13 cellular contexts compared by ENCODE assay signal in the genomic region with DNA sequence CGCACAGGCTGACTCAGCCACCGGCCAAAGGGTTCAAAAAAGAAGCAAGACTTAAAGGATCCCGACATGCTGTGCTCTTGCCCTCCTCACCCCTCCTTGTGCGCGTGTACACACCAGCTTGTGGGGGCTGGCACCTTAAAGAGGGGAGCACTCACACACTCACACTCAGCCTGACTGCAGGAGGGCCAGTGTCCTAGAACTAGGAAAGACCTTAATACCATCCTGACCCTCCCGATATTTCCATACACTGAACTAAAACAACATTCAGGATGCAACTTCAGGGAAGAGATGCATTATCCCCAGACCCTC. TPM values are rescaled to one million over a fixed set of nuclear protein-coding genes. Genes with fewer than 3 reads are reported as not detected.
A peak's percentile ranks its signal among the peaks of the same experiment; 100 is the strongest.
DNase-seq lines count a peak whose midpoint lies in the region; ATAC-seq and TF ChIP-seq lines count a peak whose summit lies in the region.
"Had no signal": no experiment of that assay in that cellular context is flagged by ENCODE, and none has a peak within 500 bp of the region (broad histone marks: within the 10 kb centered on the region; RNA-seq: fewer than 3 reads in every experiment).

No MANE protein-coding gene starts in this region.

- no peaks in the 10 kb centered on the region for H3K27me3 Mint-ChIP-seq in nephron (ENCODE audit: low read depth)

- H3K4me1 ChIP-seq in esophagus squamous epithelium: peaks cover 0 to 44% (median 15%) of the 10 kb centered on the region in 3 donors
- H3K4me1 ChIP-seq in tibial nerve: peaks cover 0 to 89% (median 47%) of the 10 kb centered on the region in 4 donors

- DNase-seq in esophagus squamous epithelium (lab: John Stamatoyannopoulos, UW) (no peak), tibial nerve (ENCODE audit: low spot score in 2 of 2) (no peak), kidney glomerular epithelial cell (lab: John Stamatoyannopoulos, UW) (no peak), C1 segment of cervical spinal cord (lab: John Stamatoyannopoulos, UW) (no peak)
- DNase-seq: activated CD4-positive, alpha-beta T cell treated with anti-CD3 and anti-CD28 coated beads, Interleukin-2, amount 50 U/mL, for 48 hours; Kasumi-1; NCI-H1930; RPMI8226 had no signal

- H3K4me3 ChIP-seq in esophagus squamous epithelium: no peak overlapping the region
- H3K4me3 ChIP-seq in tibial nerve: peak overlapping the region in 1 of 4 donors; percentile 74

- H3K36me3 ChIP-seq in esophagus squamous epithelium (peaks cover 0 to 17% (median 0%) of the 10 kb centered on the region in 3 donors), tibial nerve (peaks cover 0 to 41% (median 5%) of the 10 kb centered on the region in 3 donors)

- TF ChIP-seq EP300 in tibial nerve (IDR thresholded peaks at IDR 0.05): no peak

- peak overlapping the region; percentile 70 to 99 (median 79) for H3K4me3 Mint-ChIP-seq in nephron

- H3K9me3 ChIP-seq in esophagus squamous epithelium (no peaks in the 10 kb centered on the region), tibial nerve (no peaks in the 10 kb centered on the region)

- no peaks in the 10 kb centered on the region for H3K9me3 Mint-ChIP-seq in nephron

- intact Hi-C loops in esophagus squamous epithelium (cut with DNase I): no loop called here

- peak overlapping the region; percentile 93 to 99 (median 93) for H3K27ac Mint-ChIP-seq in nephron

- ATAC-seq in HG03378 (IDR thresholded peaks at IDR 0.05; ENCODE audit: unreplicated experiment): no peak
- ATAC-seq in HG03520 (IDR thresholded peaks at IDR 0.05; ENCODE audit: unreplicated experiment): no peak

- no peak for TF ChIP-seq CTCF in esophagus squamous epithelium (IDR thresholded peaks at IDR 0.05)
- TF ChIP-seq CTCF in nephron (IDR thresholded peaks at IDR 0.05; ENCODE audit: unreplicated experiment in 3 of 3): no peak
- no peak for TF ChIP-seq CTCF in tibial nerve (IDR thresholded peaks at IDR 0.05)

- peaks cover 0 to 28% (median 0%) of the 10 kb centered on the region in 4 donors for H3K27me3 ChIP-seq in esophagus squamous epithelium
- no peaks in the 10 kb centered on the region for H3K27me3 ChIP-seq in tibial nerve
- H3K27me3 ChIP-seq: brain microvascular endothelial cell had no signal

- H3K36me3 Mint-ChIP-seq in nephron (ENCODE audit: low read depth): peaks cover 62% of the 10 kb centered on the region

- H3K27ac ChIP-seq in angular gyrus (ENCODE audit: low read depth, low read length) (peak overlapping the region; percentile 82), esophagus squamous epithelium (peak overlapping the region; percentile 47 to 86 (median 81)), tibial nerve (peak overlapping the region; percentile 83 to 97 (median 92))
- H3K27ac ChIP-seq: brain microvascular endothelial cell had no signal

- TF ChIP-seq POLR2A in esophagus squamous epithelium (IDR thresholded peaks at IDR 0.05) (no peak), tibial nerve (IDR thresholded peaks at IDR 0.05) (no peak)

- peaks cover 72% of the 10 kb centered on the region for H3K4me1 Mint-ChIP-seq in nephron

- 63 to 75% methylated on average over 1 to 6 of the region's 6 CpGs for WGBS in esophagus squamous epithelium, 2 donors
- WGBS in tibial nerve, 2 donors: 16 to 22% methylated on average over 6 of the region's 6 CpGs

RNA-seq across cellular contexts. Expression of gene PKDCC, which starts 5.6 kb away (rescaled TPM):
- total RNA-seq in esophagus squamous epithelium (10 to 100 TPM in 1 of 4 donors, 1 to 10 TPM in 2, under 1 TPM in 1; 0.53 to 16.8 (median 6.4) TPM), tibial nerve (100 to 1,000 TPM; 155 to 328 (median 200) TPM)

Comparison
In these comparisons a context has a peak if more than half of its experiments do, and no peak if none do; other contexts are left out.
1. RNA of gene PKDCC, which starts 5.6 kb away (total RNA-seq): 155 to 328 TPM in tibial nerve; 0.53 to 16.8 TPM in esophagus squamous epithelium; every median in the first group is over 4 times any median in the second.
2. Peak in every context shown above with its lines, with median percentiles within 50 percentile points of each other: H3K27ac ChIP-seq.